Comparison of ENCODE assay signal across 21 cellular contexts in the genomic region with DNA sequence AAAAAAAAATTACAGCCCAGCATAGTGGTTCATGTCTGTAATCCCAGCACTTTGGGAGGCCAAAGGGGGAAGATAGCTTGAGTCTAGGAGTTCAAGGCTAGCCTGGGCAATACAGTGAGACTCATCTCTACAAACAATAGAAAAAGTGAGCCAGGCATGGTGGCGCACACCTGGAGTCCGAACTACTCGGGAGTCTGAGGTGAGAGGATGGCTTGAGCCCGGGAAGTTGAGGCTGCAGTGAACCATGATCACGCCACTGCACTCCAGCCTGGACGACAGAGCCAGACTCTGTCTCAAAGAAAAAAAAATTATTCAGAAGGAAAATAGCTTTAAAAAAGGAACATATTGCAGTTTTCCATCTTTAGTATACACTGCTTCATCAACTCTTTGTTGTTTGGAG. TPM values are rescaled to one million over a fixed set of nuclear protein-coding genes. Genes with fewer than 3 reads are reported as not detected.
"Had no signal": no experiment of that assay in that cellular context is flagged by ENCODE, and none has a peak within 500 bp of the region (broad histone marks: within the 10 kb centered on the region; RNA-seq: fewer than 3 reads in every experiment).

No MANE protein-coding gene starts in this region.

- H3K27ac ChIP-seq: adrenal gland, colonic mucosa, heart right ventricle, lower lobe of right lung, ovary, prostate gland, tibial artery had no signal

- H3K27me3 ChIP-seq: adrenal gland, colonic mucosa, ovary, tibial artery, uterus had no signal

- H3K36me3 Mint-ChIP-seq: activated naive CD8-positive, alpha-beta T cell; mesothelial cell of epicardium; naive thymus-derived CD8-positive, alpha-beta T cell; stimulated activated effector memory CD8-positive, alpha-beta T cell treated with anti-CD3 and anti-CD28 coated beads, Interleukin-12 subunit alpha, Interleukin-12 subunit beta, amount 100 ng/mL, for 72 hours had no signal

- H3K9me3 ChIP-seq: adrenal gland, colonic mucosa, heart right ventricle, lower lobe of right lung, ovary, prostate gland, tibial artery, uterus had no signal

- DNase-seq: activated CD4-positive, alpha-beta T cell treated with anti-CD3 and anti-CD28 coated beads, Interleukin-2, amount 10 ng/mL, durations not matched to agents 7 days and 5 days; activated CD4-positive, CD25-positive, alpha-beta regulatory T cell treated with anti-CD3 and anti-CD28 coated beads, Interleukin-2, amount 50 U/mL, for 72 hours; activated CD8-positive, alpha-beta T cell treated with anti-CD3 and anti-CD28 coated beads, Interleukin-2, amount 10 ng/mL, durations not matched to agents 7 days and 5 days; activated naive CD4-positive, alpha-beta T cell; colonic mucosa; heart right ventricle; lower lobe of right lung; naive thymus-derived CD8-positive, alpha-beta T cell; ovary; stimulated activated CD4-positive, alpha-beta T cell treated with anti-CD3 and anti-CD28 coated beads, Interleukin-12 subunit alpha, Interleukin-12 subunit beta, amount 100 ng/mL, for 4 hours; stimulated activated CD4-positive, alpha-beta T cell treated with anti-CD3 and anti-CD28 coated beads, Interleukin-1b, Interleukin-23, amount 100 ng/mL, for 48 hours; stimulated activated naive CD8-positive, alpha-beta T cell treated with anti-CD3 and anti-CD28 coated beads, Interleukin-15, amount 100 ng/mL, for 72 hours; T-helper 2 cell; tibial artery had no signal

- H3K4me3 Mint-ChIP-seq: activated CD4-positive, alpha-beta T cell treated with anti-CD3 and anti-CD28 coated beads, Interleukin-2, amount 10 ng/mL, durations not matched to agents 7 days and 5 days; activated CD8-positive, alpha-beta T cell treated with anti-CD3 and anti-CD28 coated beads, Interleukin-2, amount 10 ng/mL, durations not matched to agents 7 days and 5 days; activated naive CD8-positive, alpha-beta T cell; central memory CD8-positive, alpha-beta T cell; mesothelial cell of epicardium; naive thymus-derived CD8-positive, alpha-beta T cell; stimulated activated effector memory CD8-positive, alpha-beta T cell treated with anti-CD3 and anti-CD28 coated beads, Interleukin-12 subunit alpha, Interleukin-12 subunit beta, amount 100 ng/mL, for 72 hours; stimulated activated naive CD8-positive, alpha-beta T cell treated with anti-CD3 and anti-CD28 coated beads, Interleukin-15, amount 100 ng/mL, for 72 hours had no signal

- H3K4me1 Mint-ChIP-seq: activated CD4-positive, alpha-beta T cell treated with anti-CD3 and anti-CD28 coated beads, Interleukin-2, amount 10 ng/mL, durations not matched to agents 7 days and 5 days; central memory CD8-positive, alpha-beta T cell; naive thymus-derived CD8-positive, alpha-beta T cell; stimulated activated effector memory CD8-positive, alpha-beta T cell treated with anti-CD3 and anti-CD28 coated beads, Interleukin-12 subunit alpha, Interleukin-12 subunit beta, amount 100 ng/mL, for 72 hours; stimulated activated naive CD8-positive, alpha-beta T cell treated with anti-CD3 and anti-CD28 coated beads, Interleukin-15, amount 100 ng/mL, for 72 hours had no signal

- H3K4me3 ChIP-seq: adrenal gland, colonic mucosa, heart right ventricle, lower lobe of right lung, ovary, prostate gland, tibial artery, uterus had no signal

- H3K4me1 ChIP-seq: prostate gland had no signal

- H3K27ac Mint-ChIP-seq: activated CD4-positive, alpha-beta T cell treated with anti-CD3 and anti-CD28 coated beads, Interleukin-2, amount 10 ng/mL, durations not matched to agents 7 days and 5 days; activated CD8-positive, alpha-beta T cell treated with anti-CD3 and anti-CD28 coated beads, Interleukin-2, amount 10 ng/mL, durations not matched to agents 7 days and 5 days; activated naive CD8-positive, alpha-beta T cell; naive thymus-derived CD8-positive, alpha-beta T cell; stimulated activated effector memory CD8-positive, alpha-beta T cell treated with anti-CD3 and anti-CD28 coated beads, Interleukin-12 subunit alpha, Interleukin-12 subunit beta, amount 100 ng/mL, for 72 hours; stimulated activated naive CD8-positive, alpha-beta T cell treated with anti-CD3 and anti-CD28 coated beads, Interleukin-15, amount 100 ng/mL, for 72 hours had no signal

- H3K27me3 Mint-ChIP-seq: activated CD4-positive, alpha-beta T cell treated with anti-CD3 and anti-CD28 coated beads, Interleukin-2, amount 10 ng/mL, durations not matched to agents 7 days and 5 days; activated naive CD8-positive, alpha-beta T cell had no signal

- ATAC-seq: activated CD8-positive, alpha-beta T cell treated with anti-CD3 and anti-CD28 coated beads, Interleukin-2, amount 10 ng/mL, durations not matched to agents 7 days and 5 days; lower lobe of right lung; naive thymus-derived CD8-positive, alpha-beta T cell; stimulated activated effector memory CD8-positive, alpha-beta T cell treated with anti-CD3 and anti-CD28 coated beads, Interleukin-12 subunit alpha, Interleukin-12 subunit beta, amount 100 ng/mL, for 72 hours; stimulated activated naive CD8-positive, alpha-beta T cell treated with anti-CD3 and anti-CD28 coated beads, Interleukin-15, amount 100 ng/mL, for 72 hours had no signal

- H3K9me3 Mint-ChIP-seq: activated CD4-positive, alpha-beta T cell treated with anti-CD3 and anti-CD28 coated beads, Interleukin-2, amount 10 ng/mL, durations not matched to agents 7 days and 5 days; central memory CD8-positive, alpha-beta T cell; mesothelial cell of epicardium; naive thymus-derived CD8-positive, alpha-beta T cell; stimulated activated effector memory CD8-positive, alpha-beta T cell treated with anti-CD3 and anti-CD28 coated beads, Interleukin-12 subunit alpha, Interleukin-12 subunit beta, amount 100 ng/mL, for 72 hours; stimulated activated naive CD8-positive, alpha-beta T cell treated with anti-CD3 and anti-CD28 coated beads, Interleukin-15, amount 100 ng/mL, for 72 hours had no signal

- H3K36me3 ChIP-seq: adrenal gland, colonic mucosa, heart right ventricle, lower lobe of right lung, ovary, prostate gland, tibial artery, uterus had no signal

RNA-seq across cellular contexts. Expression of gene CYP27C1, which starts 47.8 kb away (rescaled TPM):
- total RNA-seq: activated CD4-positive, alpha-beta T cell treated with anti-CD3 and anti-CD28 coated beads, Interleukin-2, amount 10 ng/mL, durations not matched to agents 7 days and 5 days; activated CD8-positive, alpha-beta T cell treated with anti-CD3 and anti-CD28 coated beads, Interleukin-2, amount 10 ng/mL, durations not matched to agents 7 days and 5 days; lower lobe of right lung; naive thymus-derived CD8-positive, alpha-beta T cell had no signal
